Comparison of ENCODE assay signal across 15 cellular contexts in genomic region chr5:123611407-123611709, GRCh38.
DNase-seq lines count a peak whose midpoint lies in the region; ATAC-seq and TF ChIP-seq lines count a peak whose summit lies in the region.
"Had no signal": no experiment of that assay in that cellular context is flagged by ENCODE, and none has a peak within 500 bp of the region (broad histone marks: within the 10 kb centered on the region; RNA-seq: fewer than 3 reads in every experiment).

No MANE protein-coding gene starts in this region.

- no peaks in the 10 kb centered on the region for H3K9me3 Mint-ChIP-seq in endothelial cell (ENCODE audit: unreplicated experiment)
- no peaks in the 10 kb centered on the region for H3K9me3 Mint-ChIP-seq in effector memory CD8-positive, alpha-beta T cell
- H3K9me3 Mint-ChIP-seq in activated CD8-positive, alpha-beta T cell treated with anti-CD3 and anti-CD28 coated beads, Interleukin-2, amount 10 ng/mL, durations not matched to agents 7 days and 5 days (ENCODE audit: insufficient read depth): no peaks in the 10 kb centered on the region
- H3K9me3 Mint-ChIP-seq: activated B cell treated with CpG ODN at 0.5 μM for 24 hours; activated CD8-positive, alpha-beta T cell treated with anti-CD3 and anti-CD28 coated beads for 36 hours; activated naive CD4-positive, alpha-beta T cell treated with anti-CD3 and anti-CD28 coated beads, Interleukin-2, amount 50 U/mL, for 24 hours; activated T-cell treated with anti-CD3 and anti-CD28 coated beads, Interleukin-2, amount 50 U/mL, for 4 hours had no signal

- no peak for DNase-seq in endothelial cell (ENCODE audit: low spot score)
- DNase-seq in stimulated activated CD4-positive, alpha-beta T cell treated with anti-CD3 and anti-CD28 coated beads, Interleukin-4, amount 100 ng/mL, for 1 hour: no peak
- no peak for DNase-seq in NCI-H187 (lab: John Stamatoyannopoulos, UW)
- DNase-seq in effector memory CD8-positive, alpha-beta T cell: no peak
- DNase-seq in activated CD8-positive, alpha-beta T cell treated with anti-CD3 and anti-CD28 coated beads, Interleukin-2, amount 10 ng/mL, durations not matched to agents 7 days and 5 days: no peak
- DNase-seq: activated B cell treated with CpG ODN at 0.5 μM for 24 hours; activated T-cell treated with anti-CD3 and anti-CD28 coated beads, Interleukin-2, amount 50 U/mL, for 4 hours; islet precursor cell; NCI-H510A; stimulated activated CD4-positive, alpha-beta T cell treated with anti-CD3 and anti-CD28 coated beads, Interleukin-15, amount 100 ng/mL, for 24 hours had no signal

- peak; percentile 33 for TF ChIP-seq CTCF in endothelial cell (IDR thresholded peaks at IDR 0.05; ENCODE audit: unreplicated experiment)

- CTCF ChIA-PET in activated CD8-positive, alpha-beta T cell treated with anti-CD3 and anti-CD28 coated beads, Interleukin-2, amount 10 ng/mL, durations not matched to agents 7 days and 5 days (lab: Charles Lee): interaction anchor here (0.8 to 4.0 kb wide), 17 partner anchors 18 to 715 kb away, joined by 3 to 37 read pairs (median 5); partner anchors contain the start of genes CEP120 and CSNK1G3

- no peak overlapping the region for H3K4me3 Mint-ChIP-seq in endothelial cell (ENCODE audit: unreplicated experiment)
- no peak overlapping the region for H3K4me3 Mint-ChIP-seq in effector memory CD8-positive, alpha-beta T cell
- H3K4me3 Mint-ChIP-seq in activated CD8-positive, alpha-beta T cell treated with anti-CD3 and anti-CD28 coated beads, Interleukin-2, amount 10 ng/mL, durations not matched to agents 7 days and 5 days: no peak overlapping the region
- H3K4me3 Mint-ChIP-seq: activated B cell treated with CpG ODN at 0.5 μM for 24 hours; activated CD8-positive, alpha-beta T cell treated with anti-CD3 and anti-CD28 coated beads for 36 hours; activated naive CD4-positive, alpha-beta T cell treated with anti-CD3 and anti-CD28 coated beads, Interleukin-2, amount 50 U/mL, for 24 hours; activated T-cell treated with anti-CD3 and anti-CD28 coated beads, Interleukin-2, amount 50 U/mL, for 4 hours had no signal

- H3K27ac Mint-ChIP-seq in endothelial cell (ENCODE audit: unreplicated experiment): no peak overlapping the region
- H3K27ac Mint-ChIP-seq in effector memory CD8-positive, alpha-beta T cell: no peak overlapping the region
- H3K27ac Mint-ChIP-seq in activated CD8-positive, alpha-beta T cell treated with anti-CD3 and anti-CD28 coated beads, Interleukin-2, amount 10 ng/mL, durations not matched to agents 7 days and 5 days: no peak overlapping the region
- H3K27ac Mint-ChIP-seq: activated CD8-positive, alpha-beta T cell treated with anti-CD3 and anti-CD28 coated beads for 36 hours; activated naive CD4-positive, alpha-beta T cell treated with anti-CD3 and anti-CD28 coated beads, Interleukin-2, amount 50 U/mL, for 24 hours had no signal

- no peaks in the 10 kb centered on the region for H3K4me1 Mint-ChIP-seq in endothelial cell (ENCODE audit: unreplicated experiment)
- peaks cover 0 to 6% of the 10 kb centered on the region in 2 donors for H3K4me1 Mint-ChIP-seq in effector memory CD8-positive, alpha-beta T cell (ENCODE audit: low read depth in 2 of 2)
- peaks cover 5% of the 10 kb centered on the region for H3K4me1 Mint-ChIP-seq in activated CD8-positive, alpha-beta T cell treated with anti-CD3 and anti-CD28 coated beads, Interleukin-2, amount 10 ng/mL, durations not matched to agents 7 days and 5 days (ENCODE audit: low read depth)

- H3K36me3 Mint-ChIP-seq in endothelial cell (ENCODE audit: low read depth, unreplicated experiment): peaks cover 3% of the 10 kb centered on the region
- H3K36me3 Mint-ChIP-seq in effector memory CD8-positive, alpha-beta T cell (ENCODE audit: insufficient read depth): peaks cover 19% of the 10 kb centered on the region
- H3K36me3 Mint-ChIP-seq in activated CD8-positive, alpha-beta T cell treated with anti-CD3 and anti-CD28 coated beads, Interleukin-2, amount 10 ng/mL, durations not matched to agents 7 days and 5 days (ENCODE audit: low read depth): peaks cover 10% of the 10 kb centered on the region

- H3K27me3 Mint-ChIP-seq in endothelial cell (ENCODE audit: unreplicated experiment): no peaks in the 10 kb centered on the region
- no peaks in the 10 kb centered on the region for H3K27me3 Mint-ChIP-seq in effector memory CD8-positive, alpha-beta T cell
- H3K27me3 Mint-ChIP-seq in activated CD8-positive, alpha-beta T cell treated with anti-CD3 and anti-CD28 coated beads, Interleukin-2, amount 10 ng/mL, durations not matched to agents 7 days and 5 days (ENCODE audit: low read depth): no peaks in the 10 kb centered on the region
- H3K27me3 Mint-ChIP-seq: activated B cell treated with CpG ODN at 0.5 μM for 24 hours; activated CD8-positive, alpha-beta T cell treated with anti-CD3 and anti-CD28 coated beads for 36 hours; activated naive CD4-positive, alpha-beta T cell treated with anti-CD3 and anti-CD28 coated beads, Interleukin-2, amount 50 U/mL, for 24 hours had no signal

- POLR2A ChIA-PET in activated CD8-positive, alpha-beta T cell treated with anti-CD3 and anti-CD28 coated beads, Interleukin-2, amount 10 ng/mL, durations not matched to agents 7 days and 5 days (lab: Charles Lee): interaction anchor here (1.0 to 2.0 kb wide), 2 partner anchors 188 to 193 kb away, joined by 3 to 9 read pairs; partner anchors contain the start of gene CEP120

- ATAC-seq in GM18498 (IDR thresholded peaks at IDR 0.05; ENCODE audit: unreplicated experiment) (peak; percentile 20), GM21526 (IDR thresholded peaks at IDR 0.05; ENCODE audit: low FRiP score, unreplicated experiment) (peak; percentile 16), HG03354 (IDR thresholded peaks at IDR 0.05; ENCODE audit: poor library complexity, severe bottlenecking, unreplicated experiment) (peak; percentile 15)
- ATAC-seq in effector memory CD8-positive, alpha-beta T cell (replicated peaks): no peak
- no peak for ATAC-seq in activated CD8-positive, alpha-beta T cell treated with anti-CD3 and anti-CD28 coated beads, Interleukin-2, amount 10 ng/mL, durations not matched to agents 7 days and 5 days
- ATAC-seq: activated T-cell treated with anti-CD3 and anti-CD28 coated beads, Interleukin-2, amount 50 U/mL, for 4 hours had no signal

Comparison
In these comparisons a context has a peak if more than half of its experiments do, and no peak if none do; other contexts are left out.
1. ATAC-seq: peak in GM18498 (single experiment), GM21526 (single experiment) and HG03354 (single experiment); none in effector memory CD8-positive, alpha-beta T cell (single experiment) and activated CD8-positive, alpha-beta T cell treated with anti-CD3 and anti-CD28 coated beads, Interleukin-2, amount 10 ng/mL, durations not matched to agents 7 days and 5 days (single experiment).